In the genomic region with DNA sequence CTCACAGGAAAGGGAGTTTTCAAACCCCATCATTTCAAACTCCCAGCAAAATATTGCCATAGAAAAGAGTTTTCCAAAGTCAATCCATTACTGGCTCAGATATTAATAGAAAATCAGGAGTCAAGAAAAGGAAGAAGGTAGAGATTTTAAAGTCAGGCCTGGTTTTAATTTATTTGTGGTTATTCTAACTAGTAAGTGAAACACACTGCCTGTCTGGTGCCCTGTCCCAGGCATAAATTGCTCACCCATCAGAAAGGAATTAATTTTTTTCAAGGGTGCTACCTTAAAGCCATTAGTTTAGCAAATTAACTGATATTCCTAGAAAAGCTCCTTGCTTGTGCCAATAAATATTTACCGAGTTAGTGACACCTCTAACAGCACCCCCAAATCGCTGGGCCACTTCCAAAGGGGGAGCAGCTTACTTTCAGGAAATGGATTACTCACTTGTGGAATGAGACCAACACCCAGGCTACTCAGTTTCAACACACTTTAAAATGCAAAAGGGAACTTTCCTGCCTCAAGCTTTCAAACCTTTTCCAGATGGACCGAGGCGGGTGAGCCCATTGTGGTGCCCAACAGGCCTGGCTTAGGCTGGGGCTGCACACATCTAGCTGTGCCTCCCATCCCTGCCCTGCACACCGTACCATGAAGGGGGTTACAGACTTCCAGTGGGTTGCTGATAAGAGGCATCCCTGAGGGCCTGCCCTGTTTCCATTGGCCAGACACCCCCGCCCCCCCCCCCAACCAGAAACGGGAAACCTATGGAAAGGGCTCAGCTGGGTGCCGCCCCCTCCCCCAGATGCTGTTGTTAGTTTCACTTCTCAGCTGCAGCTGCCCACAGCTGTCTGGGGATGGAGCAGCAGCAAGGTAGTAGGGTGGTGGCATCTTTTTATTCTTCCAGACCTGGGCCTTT, we compare ENCODE assay signal across 10 cellular contexts.
A peak's percentile ranks its signal among the peaks of the same experiment; 100 is the strongest.
DNase-seq lines count a peak whose midpoint lies in the region; TF ChIP-seq lines count a peak whose summit lies in the region.
"Had no signal": no experiment of that assay in that cellular context is flagged by ENCODE, and none has a peak within 500 bp of the region (broad histone marks: within the 10 kb centered on the region; RNA-seq: fewer than 3 reads in every experiment).

No MANE protein-coding gene starts in this region.

- H3K9me3 ChIP-seq in Caco-2 (no peaks in the 10 kb centered on the region), SJCRH30 (replicated peaks) (no peaks in the 10 kb centered on the region)

- H3K27me3 Mint-ChIP-seq in Caco-2 (ENCODE audit: insufficient read depth, unreplicated experiment): no peaks in the 10 kb centered on the region

- TF ChIP-seq CTCF in Caco-2 (IDR thresholded peaks at IDR 0.05; ENCODE audit: insufficient read depth in 1 of 2, low read depth in 1 of 2, low read length in 1 of 2, severe bottlenecking in 1 of 2, unreplicated experiment in 1 of 2): no peak

- no TSS peak for BruUV-seq in Caco-2 (replicated peaks; lab: Mats Ljungman, UMichigan)

- DNase-seq in Caco-2: no peak
- peak; percentile 16 to 42 for DNase-seq in SJCRH30
- peak; percentile 79 for DNase-seq in fibroblast of the conjunctiva (ENCODE audit: low read depth)
- DNase-seq in posterior vena cava (ENCODE audit: low spot score): peak; percentile 92
- DNase-seq in activated gamma-delta T cell (lab: John Stamatoyannopoulos, UW): no peak
- no peak for DNase-seq in middle frontal gyrus (ENCODE audit: extremely low spot score, low spot score)
- DNase-seq in SHP77 (lab: John Stamatoyannopoulos, UW): no peak
- no peak for DNase-seq in Kasumi-1 (lab: John Stamatoyannopoulos, UW)
- DNase-seq: activated CD8-positive, alpha-beta memory T cell treated with anti-CD3 and anti-CD28 coated beads, Interleukin-2, amount 10 ng/mL, durations not matched to agents 7 days and 5 days; NCI-H446 treated with DMSO at 0.1 percent for 48 hours had no signal

- H3K4me1 Mint-ChIP-seq in Caco-2 (ENCODE audit: low read depth, unreplicated experiment): no peaks in the 10 kb centered on the region

- CTCF ChIA-PET in Caco-2 (lab: Charles Lee): no interaction called here

- H3K4me3 ChIP-seq in Caco-2 (ENCODE audit: low read depth, low read length) (no peak overlapping the region), SJCRH30 (no peak overlapping the region)

- POLR2A ChIA-PET in Caco-2 (lab: Charles Lee): no interaction called here

- peaks cover 67% of the 10 kb centered on the region for H3K36me3 Mint-ChIP-seq in Caco-2 (ENCODE audit: insufficient read depth, unreplicated experiment)

- H3K9me3 Mint-ChIP-seq in Caco-2 (ENCODE audit: unreplicated experiment): no peaks in the 10 kb centered on the region

- H3K4me1 ChIP-seq in Caco-2: no peaks in the 10 kb centered on the region
- H3K4me1 ChIP-seq in SJCRH30: peaks cover 2% of the 10 kb centered on the region; the same call in 1 of the 2 replicates

- peak overlapping the region; percentile 42 for H3K27ac Mint-ChIP-seq in Caco-2 (ENCODE audit: unreplicated experiment)
- H3K27ac Mint-ChIP-seq: activated CD8-positive, alpha-beta memory T cell treated with anti-CD3 and anti-CD28 coated beads, Interleukin-2, amount 10 ng/mL, durations not matched to agents 7 days and 5 days had no signal

- H3K27ac ChIP-seq in SJCRH30: no peak overlapping the region

- H3K36me3 ChIP-seq in Caco-2 (ENCODE audit: control insufficient read depth, insufficient read depth, low read length) (no peaks in the 10 kb centered on the region), SJCRH30 (no peaks in the 10 kb centered on the region)

- intact Hi-C loops in Caco-2 (cut with micrococcal nuclease; ENCODE audit: unreplicated experiment) (no loop called here), posterior vena cava (cut with DNase I) (loop anchor here in 1 of 2 donors (10.0 kb wide), 2 partner anchors 81 to 109 kb away; no protein-coding TSS in a partner anchor)

- H3K27me3 ChIP-seq in Caco-2 (replicated peaks; ENCODE audit: control insufficient read depth, insufficient read depth, low read length): no peaks in the 10 kb centered on the region
- no peaks in the 10 kb centered on the region for H3K27me3 ChIP-seq in SJCRH30

- no peak overlapping the region for H3K4me3 Mint-ChIP-seq in Caco-2 (ENCODE audit: unreplicated experiment)
- H3K4me3 Mint-ChIP-seq: activated CD8-positive, alpha-beta memory T cell treated with anti-CD3 and anti-CD28 coated beads, Interleukin-2, amount 10 ng/mL, durations not matched to agents 7 days and 5 days had no signal

Comparison
In these comparisons a context has a peak if more than half of its experiments do, and no peak if none do; other contexts are left out.
1. DNase-seq: peak in SJCRH30 (2 of 2), fibroblast of the conjunctiva (single experiment) and posterior vena cava (single experiment); none in Caco-2 (0 of 2), activated gamma-delta T cell (single experiment), middle frontal gyrus (single experiment), SHP77 (0 of 2) and Kasumi-1 (0 of 2).